Comparison of ENCODE assay signal across 8 cellular contexts in the genomic region with DNA sequence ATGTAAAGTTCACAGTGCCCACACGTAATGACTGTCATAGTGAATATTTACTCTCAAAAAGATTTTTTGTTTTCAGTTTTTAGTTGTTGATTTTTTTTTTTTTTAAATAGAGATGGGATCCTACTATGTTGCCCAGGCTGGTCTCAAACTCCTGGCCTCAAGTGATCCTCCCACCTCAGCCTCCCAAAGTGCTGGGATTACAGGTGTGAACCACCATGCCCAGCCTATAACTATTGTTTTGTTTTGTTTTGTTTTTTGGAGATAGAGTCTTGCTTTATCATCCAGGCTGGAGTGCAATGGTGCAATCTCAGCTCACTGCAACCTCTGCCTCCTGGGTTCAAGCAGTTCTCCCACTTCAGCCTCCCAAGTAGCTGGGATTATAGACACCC. TPM values are rescaled to one million over a fixed set of nuclear protein-coding genes. Genes with fewer than 3 reads are reported as not detected.
A peak's percentile ranks its signal among the peaks of the same experiment; 100 is the strongest.
DNase-seq lines count a peak whose midpoint lies in the region; ATAC-seq, FAIRE-seq and TF ChIP-seq lines count a peak whose summit lies in the region.
"Not testable (repeated sequence)": the region's sequence is repeated elsewhere in the genome, so short reads cannot be mapped to it uniquely, and the experiment has no call there.
"Had no signal": no experiment of that assay in that cellular context is flagged by ENCODE, and none has a peak within 500 bp of the region (broad histone marks: within the 10 kb centered on the region; RNA-seq: fewer than 3 reads in every experiment).

No MANE protein-coding gene starts in this region.

- TF ChIP-seq RAD21 in A549 (conservative IDR thresholded peaks at IDR 0.05 in 1 of 2, IDR thresholded peaks at IDR 0.05 in 1 of 2): not testable (repeated sequence)

- TF ChIP-seq CTCF in A549 (IDR thresholded peaks at IDR 0.05); mammary epithelial cell (conservative IDR thresholded peaks at IDR 0.05 in 1 of 2, IDR thresholded peaks at IDR 0.05 in 1 of 2; ENCODE audit: extremely low read depth in 1 of 2, insufficient read depth in 1 of 2, low read depth in 1 of 2, low read length in 2 of 2); foreskin keratinocyte (conservative IDR thresholded peaks at IDR 0.05); right lobe of liver (IDR thresholded peaks at IDR 0.05); parathyroid adenoma (IDR thresholded peaks at IDR 0.05); suprapubic skin (IDR thresholded peaks at IDR 0.05): not testable (repeated sequence)

- not testable (repeated sequence) for H3K4me3 ChIP-seq in A549; mammary epithelial cell (replicated peaks in 1 of 3; ENCODE audit: insufficient read depth in 1 of 3, low read depth in 2 of 3, low read length in 3 of 3); right lobe of liver; parathyroid adenoma (ENCODE audit: low read depth, low read length); suprapubic skin

- in situ Hi-C loops in mammary epithelial cell (cut with MboI; ENCODE audit: low sequenced_read_pairs in 2 of 2): not testable (repeated sequence)

- not testable (repeated sequence) for H3K9me3 ChIP-seq in A549; mammary epithelial cell (replicated peaks; ENCODE audit: insufficient read depth, low read length); right lobe of liver; parathyroid adenoma (ENCODE audit: control insufficient read depth, low read length); suprapubic skin

- not testable (repeated sequence) for TF ChIP-seq EP300 in A549 (IDR thresholded peaks at IDR 0.05); suprapubic skin (IDR thresholded peaks at IDR 0.05)

- H3K27me3 ChIP-seq in mammary epithelial cell (ENCODE audit: insufficient read depth, low read length); foreskin keratinocyte; right lobe of liver; parathyroid adenoma (ENCODE audit: control insufficient read depth, insufficient read depth, low read length); suprapubic skin: not testable (repeated sequence)

- not testable (repeated sequence) for H3K36me3 ChIP-seq in mammary epithelial cell (ENCODE audit: insufficient read depth, low read length); right lobe of liver; parathyroid adenoma (ENCODE audit: control insufficient read depth, insufficient read depth, low read length); suprapubic skin

- H3K4me1 ChIP-seq in A549 (peaks cover 43% of the 10 kb centered on the region), mammary epithelial cell (ENCODE audit: insufficient read depth, low read length) (peaks cover 33% of the 10 kb centered on the region), foreskin keratinocyte (peaks cover 29% of the 10 kb centered on the region), right lobe of liver (peaks cover 0 to 60% (median 23%) of the 10 kb centered on the region in 4 donors), parathyroid adenoma (peaks cover 22% of the 10 kb centered on the region), suprapubic skin (peaks cover 19% of the 10 kb centered on the region)

- not testable (repeated sequence) for H4K20me1 ChIP-seq in mammary epithelial cell (ENCODE audit: insufficient read depth, low read length)

- intact Hi-C loops in mammary epithelial cell (cut with micrococcal nuclease) (loop anchor here (2.0 kb wide), 1 partner anchor 31 kb away; no protein-coding TSS in a partner anchor), right lobe of liver (cut with DNase I) (loop anchor here (10.0 kb wide), 1 partner anchor 53 kb away; a partner anchor contains a TSS)

- not testable (repeated sequence) for FAIRE-seq in A549 (lab: Jason Lieb, UNC)

- POLR2A ChIA-PET in A549 (lab: Yijun Ruan, JAX): not testable (repeated sequence)

- H3K79me2 ChIP-seq in mammary epithelial cell (ENCODE audit: insufficient read depth, low read length): peaks cover 73% of the 10 kb centered on the region
- peaks cover 65% of the 10 kb centered on the region for H3K79me2 ChIP-seq in parathyroid adenoma

- not testable (repeated sequence) for DNase-seq in A549 (ENCODE audit: low read depth in 1 of 2, low spot score in 1 of 2); mammary epithelial cell; foreskin keratinocyte; right lobe of liver; suprapubic skin (ENCODE audit: low spot score in 2 of 2)

- H2AFZ ChIP-seq in mammary epithelial cell (ENCODE audit: low read depth, low read length); parathyroid adenoma: not testable (repeated sequence)

- CTCF ChIA-PET in A549 (lab: Yijun Ruan, JAX): interaction anchor here (1.5 to 1.6 kb wide), 2 partner anchors 13 to 37 kb away, joined by 4 to 19 read pairs; no protein-coding TSS in a partner anchor
- CTCF ChIA-PET in mammary epithelial cell (lab: Charles Lee; ENCODE audit: low non-redundant PET): not testable (repeated sequence)

- not testable (repeated sequence) for ATAC-seq in A549, foreskin keratinocyte, right lobe of liver

- H3K27ac ChIP-seq in A549 (peak overlapping the region; percentile 20 to 42; a peak in 1 of 6 replicates), angular gyrus (ENCODE audit: low read depth, low read length) (peak overlapping the region; percentile 99), mammary epithelial cell (ENCODE audit: insufficient read depth, low read depth, low read length) (peak overlapping the region; percentile 72), foreskin keratinocyte (peak overlapping the region; percentile 56), right lobe of liver (peak overlapping the region; percentile 18 to 72 (median 35)), parathyroid adenoma (peak overlapping the region; percentile 2), suprapubic skin (peak overlapping the region; percentile 69)

- WGBS in A549 (ENCODE audit: missing lambda C conversion rate): 89% methylated on average over 1 of the region's 1 CpG
- 100% methylated on average over 1 of the region's 1 CpG for WGBS in mammary epithelial cell (ENCODE audit: low coverage, missing lambda C conversion rate)
- 76% methylated on average over 1 of the region's 1 CpG for WGBS in right lobe of liver (ENCODE audit: insufficient coverage, low coverage, low lambda C conversion rate, missing lambda C conversion rate)
- WGBS in suprapubic skin: 66% methylated on average over 1 of the region's 1 CpG

- not testable (repeated sequence) for TF ChIP-seq POLR2A in A549 (IDR thresholded peaks at IDR 0.05; ENCODE audit: low read length); right lobe of liver (IDR thresholded peaks at IDR 0.05); suprapubic skin (IDR thresholded peaks at IDR 0.05)

- H3K9ac ChIP-seq in mammary epithelial cell (ENCODE audit: insufficient read depth, low read length); parathyroid adenoma: not testable (repeated sequence)

- dilution Hi-C loops in mammary epithelial cell (cut with HindIII; ENCODE audit: low sequenced_read_pairs): not testable (repeated sequence)

- not testable (repeated sequence) for BruUV-seq in mammary epithelial cell (replicated peaks; lab: Mats Ljungman, UMichigan)

- not testable (repeated sequence) for H3K4me2 ChIP-seq in A549; mammary epithelial cell (ENCODE audit: insufficient read depth, low read depth, low read length); parathyroid adenoma (ENCODE audit: low read length)

RNA-seq across cellular contexts. Expression of a gene that starts 50.3 kb away (rescaled TPM):
- polyA plus RNA-seq in A549 (2011; rRNA removed) (24.5 and 33.0 TPM in 2 replicates), A549 (2017; fragmentation: RNase III; extraction: RNeasy Plus Mini Kit Qiagen cat#74134 plus additional on column Dnase treatment) (5.9 to 7.2 TPM (median 6.0 TPM) in 3 replicates), mammary epithelial cell (206 TPM), foreskin keratinocyte (73.4 and 89.6 TPM in 2 replicates)
- 2.4 and 3.8 TPM in 2 replicates for polyA plus RNA-seq in A549 (2012; cell fraction: cytosol; rRNA removed)
- 5.0 and 7.5 TPM in 2 replicates for polyA plus RNA-seq in A549 (2012; cell fraction: nucleus; rRNA removed)
- 47.7 and 53.3 TPM in 2 replicates for polyA minus RNA-seq in A549 (2011; rRNA and poly(A)+ RNA removed)
- total RNA-seq in mammary epithelial cell (100 to 1,000 TPM; 355 to 369 TPM), foreskin keratinocyte (210 and 216 TPM in 2 replicates), right lobe of liver (100 to 1,000 TPM in 1 of 6 experiments, 10 to 100 TPM in 5; 54.3 to 130 (median 76.5) TPM), suprapubic skin (100 to 1,000 TPM; 175 to 248 (median 223) TPM)
- 520 TPM for polyA minus RNA-seq in mammary epithelial cell
- total RNA-seq: GM23248 had no signal

RNA-seq across cellular contexts. Expression of a gene that starts 55.9 kb away (rescaled TPM):
- polyA plus RNA-seq in A549 (2011; rRNA removed) (19.5 and 30.2 TPM in 2 replicates), A549 (2017; fragmentation: RNase III; extraction: RNeasy Plus Mini Kit Qiagen cat#74134 plus additional on column Dnase treatment) (8.1 to 9.2 TPM (median 8.8 TPM) in 3 replicates), mammary epithelial cell (7.6 TPM), foreskin keratinocyte (8.4 and 9.5 TPM in 2 replicates)
- polyA plus RNA-seq in A549 (2012; cell fraction: cytosol; rRNA removed): 6.8 and 8.8 TPM in 2 replicates
- polyA plus RNA-seq in A549 (2012; cell fraction: nucleus; rRNA removed): 9.4 and 12.5 TPM in 2 replicates
- polyA minus RNA-seq in A549 (2011; rRNA and poly(A)+ RNA removed): 139 and 144 TPM in 2 replicates
- total RNA-seq in mammary epithelial cell (10 to 100 TPM; 18.2 to 24.5 TPM), foreskin keratinocyte (16.0 and 16.3 TPM in 2 replicates), right lobe of liver (10 to 100 TPM; 10.9 to 15.5 (median 14.2) TPM), suprapubic skin (10 to 100 TPM; 10.6 to 14.0 (median 12.0) TPM)
- 119 TPM for polyA minus RNA-seq in mammary epithelial cell

Comparison
In these comparisons a context has a peak if more than half of its experiments do, and no peak if none do; other contexts are left out.
1. H3K27ac ChIP-seq: peak in every context shown above with its lines; median percentile 99 in angular gyrus; 72 in mammary epithelial cell; 69 in suprapubic skin; 56 in foreskin keratinocyte; 35 in right lobe of liver; 31 in A549; 2 in parathyroid adenoma.